Comparison of ENCODE assay signal across 1 cellular context in the genomic region with DNA sequence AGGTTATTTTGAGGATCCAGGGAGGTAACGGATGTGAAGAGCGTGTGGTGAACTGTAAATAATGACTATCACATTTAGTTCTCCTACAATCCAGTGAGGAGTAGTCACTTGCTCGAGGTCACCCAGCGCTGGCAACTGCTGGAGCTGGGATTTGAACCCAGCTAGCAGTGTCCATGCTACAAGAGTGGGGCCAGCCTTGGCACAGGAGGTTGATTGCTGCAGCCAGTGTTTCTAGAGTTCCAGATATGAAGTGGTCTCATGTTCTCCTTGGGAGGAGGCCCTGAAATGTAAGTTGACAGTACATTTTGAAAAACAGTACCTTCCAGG.
TF ChIP-seq lines count a peak whose summit lies in the region.

No MANE protein-coding gene starts in this region.

TF ChIP-seq in liver, 16 proteins besides CTCF, POLR2A, EP300 and RAD21 (continued from another document):
- TF ChIP-seq YY1 (IDR thresholded peaks at IDR 0.05) (no peak), JUND (IDR thresholded peaks at IDR 0.05) (no peak), ATF3 (IDR thresholded peaks at IDR 0.05) (no peak), GABPA (IDR thresholded peaks at IDR 0.05 in 1 of 2, conservative IDR thresholded peaks at IDR 0.05 in 1 of 2) (no peak)
- TF ChIP-seq, protein P1, sequence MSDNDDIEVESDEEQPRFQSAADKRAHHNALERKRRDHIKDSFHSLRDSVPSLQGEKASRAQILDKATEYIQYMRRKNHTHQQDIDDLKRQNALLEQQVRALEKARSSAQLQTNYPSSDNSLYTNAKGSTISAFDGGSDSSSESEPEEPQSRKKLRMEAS (IDR thresholded peaks at IDR 0.05) = no peak
TF ChIP-seq in liver: peak in this region for 0.
